Comparison of ENCODE assay signal across 3 cellular contexts in the genomic region with DNA sequence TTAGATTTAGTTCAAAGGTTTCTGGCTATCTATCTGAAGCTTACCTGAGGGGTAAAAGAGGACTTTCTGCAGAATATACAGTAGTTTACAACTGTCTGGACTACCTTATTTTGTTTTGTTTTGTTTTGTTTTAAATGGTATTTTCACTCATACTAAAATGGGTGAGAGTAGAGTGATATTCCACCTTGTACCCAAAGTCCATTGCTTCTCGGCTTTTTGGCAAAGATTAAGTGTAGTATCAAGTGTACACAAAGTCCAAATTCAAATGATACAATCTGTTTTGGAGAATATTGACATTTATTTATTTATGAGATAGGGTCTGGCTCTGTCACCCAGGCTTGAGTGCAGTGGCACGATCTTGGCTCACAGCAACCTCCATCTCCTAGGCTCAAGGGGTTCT.
TF ChIP-seq lines count a peak whose summit lies in the region.

No MANE protein-coding gene starts in this region.

TF ChIP-seq in liver, 16 proteins besides CTCF, POLR2A, EP300 and RAD21:
- TF ChIP-seq SP1 (IDR thresholded peaks at IDR 0.05) (peak; percentile 64), FOXA1 (IDR thresholded peaks at IDR 0.05) (no peak), HNF4A (conservative IDR thresholded peaks at IDR 0.05) (peak; percentile 70 to 85), RXRA (IDR thresholded peaks at IDR 0.05) (peak; percentile 8 to 10), JUND (IDR thresholded peaks at IDR 0.05) (no peak), HNF4G (IDR thresholded peaks at IDR 0.05) (peak; percentile 25)
- TF ChIP-seq, protein P1, sequence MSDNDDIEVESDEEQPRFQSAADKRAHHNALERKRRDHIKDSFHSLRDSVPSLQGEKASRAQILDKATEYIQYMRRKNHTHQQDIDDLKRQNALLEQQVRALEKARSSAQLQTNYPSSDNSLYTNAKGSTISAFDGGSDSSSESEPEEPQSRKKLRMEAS (IDR thresholded peaks at IDR 0.05) = no peak

TF ChIP-seq in HepG2, 621 proteins besides CTCF, POLR2A, EP300 and RAD21:
- TF ChIP-seq ZNF883 (CRISPR knock-in tag; IDR thresholded peaks at IDR 0.05; ENCODE audit: not compliant biosample characterization) (no peak), THAP11 (CRISPR knock-in tag; IDR thresholded peaks at IDR 0.05) (no peak)

TF ChIP-seq in HEK293T, 16 proteins besides CTCF, POLR2A, EP300 and RAD21:
- TF ChIP-seq SUZ12 (IDR thresholded peaks at IDR 0.05) (no peak), FOXA1 (IDR thresholded peaks at IDR 0.05) (no peak), NFRKB (IDR thresholded peaks at IDR 0.05) (no peak)
TF ChIP-seq in HEK293T: peak in this region for 0.
